9 cellular contexts compared by ENCODE assay signal in genomic region chr1:101081496-101082282, GRCh38. TPM values are rescaled to one million over a fixed set of nuclear protein-coding genes. Genes with fewer than 3 reads are reported as not detected.
A peak's percentile ranks its signal among the peaks of the same experiment; 100 is the strongest.
DNase-seq lines count a peak whose midpoint lies in the region; ATAC-seq, FAIRE-seq and TF ChIP-seq lines count a peak whose summit lies in the region.
"Had no signal": no experiment of that assay in that cellular context is flagged by ENCODE, and none has a peak within 500 bp of the region (broad histone marks: within the 10 kb centered on the region; RNA-seq: fewer than 3 reads in every experiment).

No MANE protein-coding gene starts in this region.

- peaks cover 34% of the 10 kb centered on the region for H3K4me1 Mint-ChIP-seq in activated CD4-positive, alpha-beta memory T cell treated with anti-CD3 and anti-CD28 coated beads for 36 hours (ENCODE audit: low read depth)

- H3K9me3 Mint-ChIP-seq in activated CD4-positive, alpha-beta memory T cell treated with anti-CD3 and anti-CD28 coated beads for 36 hours, result peaks cover 3% of the 10 kb centered on the region

- no peaks in the 10 kb centered on the region for H3K27me3 Mint-ChIP-seq in activated CD4-positive, alpha-beta memory T cell treated with anti-CD3 and anti-CD28 coated beads for 36 hours

- no peaks in the 10 kb centered on the region for H3K9me3 ChIP-seq in mucosa of descending colon
- no peaks in the 10 kb centered on the region for H3K9me3 ChIP-seq in tibial nerve
- H3K9me3 ChIP-seq: transverse colon had no signal

- POLR2A ChIA-PET in activated CD4-positive, alpha-beta memory T cell treated with anti-CD3 and anti-CD28 coated beads for 36 hours (lab: Charles Lee), result interaction anchor here (1.3 kb wide), 1 partner anchor 18 kb away, joined by 3 read pairs; no protein-coding TSS in a partner anchor

- no peak overlapping the region for H3K4me3 ChIP-seq in mucosa of descending colon
- H3K4me3 ChIP-seq in tibial nerve, result no peak overlapping the region
- H3K4me3 ChIP-seq: transverse colon had no signal

- no peak for FAIRE-seq in RCC 7860 (lab: Jason Lieb, UNC)

- no peaks in the 10 kb centered on the region for H3K36me3 ChIP-seq in mucosa of descending colon (ENCODE audit: low read depth)
- no peaks in the 10 kb centered on the region for H3K36me3 ChIP-seq in tibial nerve
- H3K36me3 ChIP-seq: transverse colon had no signal

- peaks cover 36% of the 10 kb centered on the region for H3K36me3 Mint-ChIP-seq in activated CD4-positive, alpha-beta memory T cell treated with anti-CD3 and anti-CD28 coated beads for 36 hours

- no peak for TF ChIP-seq POLR2A in tibial nerve (IDR thresholded peaks at IDR 0.05)

- H3K4me3 Mint-ChIP-seq in activated CD4-positive, alpha-beta memory T cell treated with anti-CD3 and anti-CD28 coated beads for 36 hours, result no peak overlapping the region

- ATAC-seq in HG02852 (IDR thresholded peaks at IDR 0.05; ENCODE audit: unreplicated experiment) (peak; percentile 83), mucosa of descending colon (peak; percentile 58), GM21526 (IDR thresholded peaks at IDR 0.05; ENCODE audit: low FRiP score, unreplicated experiment) (no peak)

- TF ChIP-seq CTCF in GM10266 (IDR thresholded peaks at IDR 0.05; ENCODE audit: control insufficient read depth, insufficient read depth, low read depth, missing control alignments) (no peak), mucosa of descending colon (IDR thresholded peaks at IDR 0.05) (no peak), tibial nerve (IDR thresholded peaks at IDR 0.05) (no peak)

- H3K27ac ChIP-seq in tibial nerve, result no peak overlapping the region
- H3K27ac ChIP-seq: transverse colon had no signal

- CTCF ChIA-PET in activated CD4-positive, alpha-beta memory T cell treated with anti-CD3 and anti-CD28 coated beads for 36 hours (lab: Charles Lee), result interaction anchor here (1.2 kb wide), 1 partner anchor 228 kb away, joined by 3 read pairs; no protein-coding TSS in a partner anchor

- TF ChIP-seq EP300 in tibial nerve (IDR thresholded peaks at IDR 0.05), result no peak

- H3K4me1 ChIP-seq in mucosa of descending colon (ENCODE audit: low read depth) (no peaks in the 10 kb centered on the region), tibial nerve (no peaks in the 10 kb centered on the region)
- H3K4me1 ChIP-seq: transverse colon had no signal

- 80 to 83% methylated on average over 8 of the region's 8 CpGs for WGBS in tibial nerve, 2 donors

- peak; percentile 9 for DNase-seq in GM10266 (ENCODE audit: extremely low spot score)
- DNase-seq in activated CD4-positive, alpha-beta memory T cell treated with anti-CD3 and anti-CD28 coated beads for 36 hours, result peak; percentile 62
- DNase-seq in mucosa of descending colon, result peak in 1 of 3 donors; percentile 2
- DNase-seq in RCC 7860 (ENCODE audit: low spot score), result no peak
- no peak for DNase-seq in tibial nerve (ENCODE audit: low spot score in 2 of 2)
- DNase-seq in NCI-H345 treated with DMSO at 0.1 percent for 48 hours (lab: John Stamatoyannopoulos, UW; ENCODE audit: unreplicated experiment), result no peak
- DNase-seq: transverse colon had no signal

- H3K27ac Mint-ChIP-seq in activated CD4-positive, alpha-beta memory T cell treated with anti-CD3 and anti-CD28 coated beads for 36 hours, result no peak overlapping the region

- H3K27me3 ChIP-seq in tibial nerve, result no peaks in the 10 kb centered on the region
- H3K27me3 ChIP-seq: transverse colon had no signal

- intact Hi-C loops in activated CD4-positive, alpha-beta memory T cell treated with anti-CD3 and anti-CD28 coated beads for 36 hours (cut with micrococcal nuclease), result loop anchor here (1.0 to 2.0 kb wide), 3 partner anchors 17 to 208 kb away; no protein-coding TSS in a partner anchor
- intact Hi-C loops in mucosa of descending colon (cut with DNase I, micrococcal nuclease), result no loop called here

RNA-seq across cellular contexts. Expression of gene DPH5, which starts 56.1 kb away (rescaled TPM):
- total RNA-seq in activated CD4-positive, alpha-beta memory T cell treated with anti-CD3 and anti-CD28 coated beads for 36 hours, result 10 to 100 TPM; 56.5 to 59.6 TPM
- 10 to 100 TPM; 15.4 to 23.1 (median 22.3) TPM for total RNA-seq in mucosa of descending colon
- total RNA-seq in tibial nerve, result 10 to 100 TPM; 11.0 to 21.9 (median 17.8) TPM

Comparison
In these comparisons a context has a peak if more than half of its experiments do, and no peak if none do; other contexts are left out.
1. DNase-seq: peak in GM10266 (single experiment) and activated CD4-positive, alpha-beta memory T cell treated with anti-CD3 and anti-CD28 coated beads for 36 hours (single experiment); none in RCC 7860 (single experiment), tibial nerve (0 of 2) and NCI-H345 treated with DMSO at 0.1 percent for 48 hours (single experiment).